Comparison of ENCODE assay signal across 22 cellular contexts in genomic region chr7:93378131-93378530, GRCh38.
DNase-seq lines count a peak whose midpoint lies in the region; ATAC-seq and TF ChIP-seq lines count a peak whose summit lies in the region.
"Had no signal": no experiment of that assay in that cellular context is flagged by ENCODE, and none has a peak within 500 bp of the region (broad histone marks: within the 10 kb centered on the region; RNA-seq: fewer than 3 reads in every experiment).

No MANE protein-coding gene starts in this region.

- no peaks in the 10 kb centered on the region for H3K4me1 Mint-ChIP-seq in Caco-2 (ENCODE audit: low read depth, unreplicated experiment)
- H3K4me1 Mint-ChIP-seq: activated CD4-positive, alpha-beta T cell treated with anti-CD3 and anti-CD28 coated beads, Interleukin-2, amount 10 ng/mL, durations not matched to agents 24 days and 14 days; activated naive CD4-positive, alpha-beta T cell treated with anti-CD3 and anti-CD28 coated beads, Interleukin-2, amount 50 U/mL, for 24 hours; mesothelial cell of epicardium had no signal

- H3K27ac Mint-ChIP-seq in Caco-2 (ENCODE audit: unreplicated experiment): no peak overlapping the region
- H3K27ac Mint-ChIP-seq: activated CD4-positive, alpha-beta T cell treated with anti-CD3 and anti-CD28 coated beads, Interleukin-2, amount 10 ng/mL, durations not matched to agents 24 days and 14 days; activated naive CD4-positive, alpha-beta T cell treated with anti-CD3 and anti-CD28 coated beads, Interleukin-2, amount 50 U/mL, for 24 hours; mesothelial cell of epicardium had no signal

- H3K27ac ChIP-seq in substantia nigra (ENCODE audit: low read depth, low read length, poor library complexity, severe bottlenecking): no peak overlapping the region
- H3K27ac ChIP-seq: brain microvascular endothelial cell, HL-60 had no signal

- ATAC-seq in GM18519 (IDR thresholded peaks at IDR 0.05; ENCODE audit: low FRiP score, unreplicated experiment) (peak; percentile 41), GM21619 (IDR thresholded peaks at IDR 0.05; ENCODE audit: unreplicated experiment) (peak; percentile 63), HG03103 (IDR thresholded peaks at IDR 0.05; ENCODE audit: low read depth, unreplicated experiment) (peak; percentile 41)
- ATAC-seq: esophagus mucosa, right cardiac atrium had no signal

- H3K4me3 Mint-ChIP-seq in Caco-2 (ENCODE audit: unreplicated experiment): no peak overlapping the region
- H3K4me3 Mint-ChIP-seq: activated CD4-positive, alpha-beta T cell treated with anti-CD3 and anti-CD28 coated beads, Interleukin-2, amount 10 ng/mL, durations not matched to agents 24 days and 14 days; activated naive CD4-positive, alpha-beta T cell treated with anti-CD3 and anti-CD28 coated beads, Interleukin-2, amount 50 U/mL, for 24 hours; mesothelial cell of epicardium had no signal

- POLR2A ChIA-PET in Caco-2 (lab: Charles Lee): no interaction called here

- no peaks in the 10 kb centered on the region for H3K27me3 ChIP-seq in Caco-2 (replicated peaks; ENCODE audit: control insufficient read depth, insufficient read depth, low read length)

- peaks cover 2% of the 10 kb centered on the region for H3K27me3 Mint-ChIP-seq in Caco-2 (ENCODE audit: insufficient read depth, unreplicated experiment)

- BruUV-seq in Caco-2 (replicated peaks; lab: Mats Ljungman, UMichigan): no TSS peak

- no peak for TF ChIP-seq CTCF in Caco-2 (IDR thresholded peaks at IDR 0.05; ENCODE audit: insufficient read depth in 1 of 2, low read depth in 1 of 2, low read length in 1 of 2, severe bottlenecking in 1 of 2, unreplicated experiment in 1 of 2)

- no peaks in the 10 kb centered on the region for H3K36me3 ChIP-seq in Caco-2 (ENCODE audit: control insufficient read depth, insufficient read depth, low read length)
- H3K36me3 ChIP-seq: brain microvascular endothelial cell had no signal

- intact Hi-C loops in Caco-2 (cut with micrococcal nuclease; ENCODE audit: unreplicated experiment): no loop called here

- H3K9me3 Mint-ChIP-seq in Caco-2 (ENCODE audit: unreplicated experiment): no peaks in the 10 kb centered on the region
- H3K9me3 Mint-ChIP-seq: activated CD4-positive, alpha-beta T cell treated with anti-CD3 and anti-CD28 coated beads, Interleukin-2, amount 10 ng/mL, durations not matched to agents 24 days and 14 days; activated naive CD4-positive, alpha-beta T cell treated with anti-CD3 and anti-CD28 coated beads, Interleukin-2, amount 50 U/mL, for 24 hours; mesothelial cell of epicardium had no signal

- no peak overlapping the region for H3K4me3 ChIP-seq in Caco-2 (ENCODE audit: low read depth, low read length)

- no peaks in the 10 kb centered on the region; the same call in 1 of the 2 replicates for H3K4me1 ChIP-seq in Caco-2

- CTCF ChIA-PET in Caco-2 (lab: Charles Lee): no interaction called here

- H3K36me3 Mint-ChIP-seq in Caco-2 (ENCODE audit: insufficient read depth, unreplicated experiment): no peaks in the 10 kb centered on the region
- H3K36me3 Mint-ChIP-seq: activated naive CD4-positive, alpha-beta T cell treated with anti-CD3 and anti-CD28 coated beads, Interleukin-2, amount 50 U/mL, for 24 hours; mesothelial cell of epicardium had no signal

- no peaks in the 10 kb centered on the region; the same call in 1 of the 2 replicates for H3K9me3 ChIP-seq in Caco-2

- DNase-seq in NAMALWA (ENCODE audit: low spot score): peak; percentile 21
- no peak for DNase-seq in substantia nigra (lab: John Stamatoyannopoulos, UW)
- no peak for DNase-seq in Caco-2
- DNase-seq in ecto neural progenitor cell (ENCODE audit: low spot score): no peak
- no peak for DNase-seq in GM19238 (ENCODE audit: insufficient read length, low spot score)
- DNase-seq: activated CD4-positive, alpha-beta T cell treated with anti-CD3 and anti-CD28 coated beads, Interleukin-2, amount 10 ng/mL, durations not matched to agents 24 days and 14 days; activated T-cell treated with anti-CD3 and anti-CD28 coated beads for 4 hours; brain microvascular endothelial cell; dermis blood vessel endothelial cell; DMS 273 treated with DMSO at 0.1 percent for 48 hours; KG1; kidney; NCI-H1436 treated with DMSO at 0.1 percent for 48 hours; NCI-H345; right cardiac atrium had no signal
